In genomic region chr1:7539772-7540175, GRCh38 we compare ENCODE assay signal across 8 cellular contexts.
DNase-seq lines count a peak whose midpoint lies in the region; ATAC-seq and TF ChIP-seq lines count a peak whose summit lies in the region.

No MANE protein-coding gene starts in this region.

- H3K9me3 Mint-ChIP-seq in activated T-cell treated with anti-CD3 and anti-CD28 coated beads, Interleukin-2, amount 50 U/mL, for 72 hours = no peaks in the 10 kb centered on the region
- H3K9me3 Mint-ChIP-seq in endothelial cell (ENCODE audit: unreplicated experiment) = no peaks in the 10 kb centered on the region
- no peaks in the 10 kb centered on the region for H3K9me3 Mint-ChIP-seq in stimulated activated memory B cell treated with anti-CD40 and anti-IgM and Interleukin-4, amounts not matched to agents 10 μg/mL and 1 μg/mL and 100 μg/mL, for 72 hours

- no peaks in the 10 kb centered on the region for H3K4me1 Mint-ChIP-seq in activated T-cell treated with anti-CD3 and anti-CD28 coated beads, Interleukin-2, amount 50 U/mL, for 72 hours (ENCODE audit: low read depth)
- no peaks in the 10 kb centered on the region for H3K4me1 Mint-ChIP-seq in endothelial cell (ENCODE audit: unreplicated experiment)
- no peaks in the 10 kb centered on the region for H3K4me1 Mint-ChIP-seq in stimulated activated memory B cell treated with anti-CD40 and anti-IgM and Interleukin-4, amounts not matched to agents 10 μg/mL and 1 μg/mL and 100 μg/mL, for 72 hours

- H3K36me3 Mint-ChIP-seq in activated T-cell treated with anti-CD3 and anti-CD28 coated beads, Interleukin-2, amount 50 U/mL, for 72 hours (ENCODE audit: insufficient read depth in 2 of 2) = no peaks in the 10 kb centered on the region
- no peaks in the 10 kb centered on the region for H3K36me3 Mint-ChIP-seq in endothelial cell (ENCODE audit: low read depth, unreplicated experiment)
- H3K36me3 Mint-ChIP-seq in stimulated activated memory B cell treated with anti-CD40 and anti-IgM and Interleukin-4, amounts not matched to agents 10 μg/mL and 1 μg/mL and 100 μg/mL, for 72 hours = no peaks in the 10 kb centered on the region

- peak; percentile 36 to 42 for DNase-seq in activated T-cell treated with anti-CD3 and anti-CD28 coated beads, Interleukin-2, amount 50 U/mL, for 72 hours
- DNase-seq in activated T-cell treated with anti-CD3 and anti-CD28 coated beads for 4 hours (no peak), NCI-H69 (lab: John Stamatoyannopoulos, UW) (peak; percentile 77), endothelial cell (ENCODE audit: low spot score) (peak; percentile 66), posterior vena cava (ENCODE audit: low spot score) (peak; percentile 55), GOT3 (lab: John Stamatoyannopoulos, UW) (no peak), T-helper 1 cell (no peak)

- no peak overlapping the region for H3K27ac Mint-ChIP-seq in activated T-cell treated with anti-CD3 and anti-CD28 coated beads, Interleukin-2, amount 50 U/mL, for 72 hours
- no peak overlapping the region for H3K27ac Mint-ChIP-seq in endothelial cell (ENCODE audit: unreplicated experiment)
- H3K27ac Mint-ChIP-seq in stimulated activated memory B cell treated with anti-CD40 and anti-IgM and Interleukin-4, amounts not matched to agents 10 μg/mL and 1 μg/mL and 100 μg/mL, for 72 hours = no peak overlapping the region

- intact Hi-C loops in posterior vena cava (cut with DNase I) = no loop called here

- ATAC-seq in activated T-cell treated with anti-CD3 and anti-CD28 coated beads, Interleukin-2, amount 50 U/mL, for 72 hours (replicated peaks in 1 of 2) = peak; percentile 54 to 65
- ATAC-seq in stimulated activated memory B cell treated with anti-CD40 and anti-IgM and Interleukin-4, amounts not matched to agents 10 μg/mL and 1 μg/mL and 100 μg/mL, for 72 hours = no peak

- H3K27me3 Mint-ChIP-seq in activated T-cell treated with anti-CD3 and anti-CD28 coated beads, Interleukin-2, amount 50 U/mL, for 72 hours (ENCODE audit: low read depth) = peaks cover 8% of the 10 kb centered on the region
- peaks cover 12% of the 10 kb centered on the region for H3K27me3 Mint-ChIP-seq in endothelial cell (ENCODE audit: unreplicated experiment)
- peaks cover 13% of the 10 kb centered on the region for H3K27me3 Mint-ChIP-seq in stimulated activated memory B cell treated with anti-CD40 and anti-IgM and Interleukin-4, amounts not matched to agents 10 μg/mL and 1 μg/mL and 100 μg/mL, for 72 hours

- peak; percentile 69 for TF ChIP-seq CTCF in endothelial cell (IDR thresholded peaks at IDR 0.05; ENCODE audit: unreplicated experiment)

- no peak overlapping the region for H3K4me3 Mint-ChIP-seq in activated T-cell treated with anti-CD3 and anti-CD28 coated beads, Interleukin-2, amount 50 U/mL, for 72 hours
- no peak overlapping the region for H3K4me3 Mint-ChIP-seq in endothelial cell (ENCODE audit: unreplicated experiment)
- no peak overlapping the region for H3K4me3 Mint-ChIP-seq in stimulated activated memory B cell treated with anti-CD40 and anti-IgM and Interleukin-4, amounts not matched to agents 10 μg/mL and 1 μg/mL and 100 μg/mL, for 72 hours

Comparison
In these comparisons a context has a peak if more than half of its experiments do, and no peak if none do; other contexts are left out.
1. DNase-seq: peak in activated T-cell treated with anti-CD3 and anti-CD28 coated beads, Interleukin-2, amount 50 U/mL, for 72 hours (2 of 2), NCI-H69 (single experiment), endothelial cell (single experiment) and posterior vena cava (single experiment); none in activated T-cell treated with anti-CD3 and anti-CD28 coated beads for 4 hours (single experiment), GOT3 (single experiment) and T-helper 1 cell (0 of 5).